Comparison of ENCODE assay signal across 8 cellular contexts in the genomic region with DNA sequence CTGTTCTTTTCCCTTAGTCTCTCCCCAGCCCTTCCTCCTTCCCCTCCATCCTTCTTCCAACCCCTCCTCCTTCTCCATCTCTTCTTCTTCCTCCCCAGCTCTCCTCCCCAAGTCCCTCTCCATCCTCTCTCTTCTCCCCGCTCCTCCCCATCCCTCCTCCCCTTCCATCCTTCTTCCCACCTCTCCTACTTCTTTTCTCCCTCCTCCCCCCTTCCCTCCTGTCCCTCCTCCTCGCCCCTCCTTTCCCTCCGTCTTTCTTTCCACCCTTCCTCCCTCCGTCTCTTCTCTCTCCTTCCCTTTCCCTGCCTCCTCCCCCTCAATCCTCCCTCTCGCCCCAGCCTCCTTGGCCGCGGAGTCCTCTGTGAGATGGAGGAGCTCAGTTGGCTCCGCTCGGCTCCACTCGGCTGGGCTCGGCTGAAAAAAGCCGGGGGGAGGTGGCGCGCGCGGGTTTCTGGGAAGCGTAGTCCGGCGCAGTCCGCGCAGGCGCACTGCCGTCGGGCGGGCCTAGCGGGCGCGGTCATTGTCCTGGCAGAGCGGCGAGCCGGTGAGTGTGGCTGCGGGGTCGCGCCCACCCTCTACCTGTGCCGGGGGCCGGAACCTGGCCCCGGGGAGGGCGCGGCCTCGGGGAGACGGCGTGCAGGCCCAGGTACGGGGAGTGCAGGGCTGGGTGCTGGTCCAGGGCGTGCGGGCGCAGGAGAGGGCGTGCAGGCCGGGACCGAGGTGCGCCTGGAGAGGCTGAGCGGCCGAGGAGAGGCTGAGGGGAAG. TPM values are rescaled to one million over a fixed set of nuclear protein-coding genes. Genes with fewer than 3 reads are reported as not detected.
A peak's percentile ranks its signal among the peaks of the same experiment; 100 is the strongest.
DNase-seq lines count a peak whose midpoint lies in the region; TF ChIP-seq lines count a peak whose summit lies in the region.

TSS of gene ZNF71 (plus strand) at position 520 of the 765 bp plus-strand sequence. CDS start 6,257 bp downstream, outside the sequence.

- no peak within 1 kb of the TSS for H3K23ac ChIP-seq in H9 (ENCODE audit: insufficient read length, low read depth, low read length)

- H4K8ac ChIP-seq in H9 (replicated peaks; ENCODE audit: insufficient read length, low read depth, low read length): no peak within 1 kb of the TSS

- H2AK5ac ChIP-seq in H9 (ENCODE audit: insufficient read length, low read length): no peak within 1 kb of the TSS

- no peak within 1 kb of the TSS for H2BK15ac ChIP-seq in H9 (ENCODE audit: low read depth, low read length)

- TF ChIP-seq CTCF in H9 (conservative IDR thresholded peaks at IDR 0.05) (no peak), osteoblast (IDR thresholded peaks at IDR 0.05; ENCODE audit: extremely low read depth, low read depth, low read length) (no peak), testis (IDR thresholded peaks at IDR 0.05) (peak in 1 of 3 experiments; percentile 5)

- H3K27ac ChIP-seq in H9 (ENCODE audit: insufficient read length, low read depth, low read length) (no peak within 1 kb of the TSS), osteoblast (ENCODE audit: low read depth, low read length) (peak within 1 kb of the TSS; percentile 11), testis (peak within 1 kb of the TSS; percentile 71)

- peak within 1 kb of the TSS; percentile 80 for H4K5ac ChIP-seq in H9 (ENCODE audit: insufficient read length, low read depth, low read length)

- 100% methylated on average over 1 of the region's 52 CpGs for WGBS in H9 (ENCODE audit: extremely low coverage, insufficient read length, low lambda C conversion rate)
- 0% methylated on average over 10 to 52 of the region's 52 CpGs for WGBS in testis, 2 donors

- H3K9me3 Mint-ChIP-seq in H9: peaks cover 50 to 74% of the 10 kb centered on the region in 2 experiments
- peaks cover 14% of the 10 kb centered on the region for H3K9me3 Mint-ChIP-seq in activated naive CD8-positive, alpha-beta T cell (ENCODE audit: low read depth)

- peak within 1 kb of the TSS in 2 of 3 experiments; percentile 86 to 96; a peak in 5 of 7 replicates for H3K27ac Mint-ChIP-seq in H9
- H3K27ac Mint-ChIP-seq in activated naive CD8-positive, alpha-beta T cell: peak within 1 kb of the TSS; percentile 84

- H3K18ac ChIP-seq in H9 (ENCODE audit: insufficient read length, low read depth, low read length): peak within 1 kb of the TSS; percentile 21

- H2BK20ac ChIP-seq in H9 (ENCODE audit: low read depth, low read length, poor library complexity, severe bottlenecking): no peak within 1 kb of the TSS

- TF ChIP-seq POLR2A in testis (IDR thresholded peaks at IDR 0.05): no peak

- H2BK5ac ChIP-seq in H9 (ENCODE audit: insufficient read length, low read length): no peak within 1 kb of the TSS

- H3K4ac ChIP-seq in H9 (ENCODE audit: low read depth, low read length): no peak within 1 kb of the TSS

- intact Hi-C loops in head of caudate nucleus (cut with DNase I) (loop anchor here (10.0 kb wide), 1 partner anchor 70 kb away; no protein-coding TSS in a partner anchor), testis (cut with DNase I; ENCODE audit: low total_unique reads) (no loop called here)

- H3K27me3 ChIP-seq in H9 (ENCODE audit: insufficient read depth, low read length) (no peaks in the 10 kb centered on the region), osteoblast (ENCODE audit: insufficient read depth, low read length) (no peaks in the 10 kb centered on the region), testis (no peaks in the 10 kb centered on the region)

- peaks cover 5% of the 10 kb centered on the region for H3K23me2 ChIP-seq in H9 (ENCODE audit: insufficient read length, low read depth, low read length, poor library complexity, severe bottlenecking)

- H3K4me1 Mint-ChIP-seq in H9: peaks cover 8% of the 10 kb centered on the region in 2 experiments
- H3K4me1 Mint-ChIP-seq in activated naive CD8-positive, alpha-beta T cell (ENCODE audit: low read depth): peaks cover 18% of the 10 kb centered on the region

- peak within 1 kb of the TSS; percentile 63 for H3K9ac ChIP-seq in H9 (ENCODE audit: extremely low read depth, insufficient read length, low read length)

- H4K20me1 ChIP-seq in H9 (ENCODE audit: control insufficient read depth, insufficient read depth, insufficient read length): no peaks in the 10 kb centered on the region
- H4K20me1 ChIP-seq in osteoblast (ENCODE audit: insufficient read depth, low read length): peaks cover 5% of the 10 kb centered on the region

- peaks cover 3% of the 10 kb centered on the region for H3K79me1 ChIP-seq in H9 (ENCODE audit: insufficient read depth, low read depth, low read length, poor library complexity, severe bottlenecking)

- no peaks in the 10 kb centered on the region; the same call in 1 of the 2 replicates for H3K4me1 ChIP-seq in H9 (ENCODE audit: insufficient read depth, low read length)
- H3K4me1 ChIP-seq in osteoblast (ENCODE audit: insufficient read depth, low read length): peaks cover 7% of the 10 kb centered on the region
- peaks cover 5% of the 10 kb centered on the region for H3K4me1 ChIP-seq in testis

- H3K27me3 Mint-ChIP-seq in H9 (ENCODE audit: low read depth): no peaks in the 10 kb centered on the region
- no peaks in the 10 kb centered on the region for H3K27me3 Mint-ChIP-seq in activated naive CD8-positive, alpha-beta T cell

- H3K36me3 Mint-ChIP-seq in H9 (ENCODE audit: insufficient read depth in 1 of 3, low read depth in 3 of 3): peaks cover 15 to 32% (median 29%) of the 10 kb centered on the region in 3 experiments
- H3K36me3 Mint-ChIP-seq in activated naive CD8-positive, alpha-beta T cell: peaks cover 15% of the 10 kb centered on the region

- DNase-seq in EH (ENCODE audit: low read depth) (peak; percentile 88), H9 (peak; percentile 93), NAMALWA (ENCODE audit: low spot score) (peak; percentile 87), SKM-1 (lab: John Stamatoyannopoulos, UW; ENCODE audit: unreplicated experiment) (peak; percentile 28), head of caudate nucleus (peak; percentile 71 to 96 (median 90)), osteoblast (ENCODE audit: insufficient read length, low spot score, missing footprints) (peak; percentile 99), testis (peak; percentile 92)

- no peak within 1 kb of the TSS for H4K91ac ChIP-seq in H9 (ENCODE audit: insufficient read length, low read depth, low read length)

- H2AFZ ChIP-seq in H9 (ENCODE audit: low read length) (no peak within 1 kb of the TSS), osteoblast (ENCODE audit: low read length) (peak within 1 kb of the TSS; percentile 92)

- H3K9me3 ChIP-seq in H9 (ENCODE audit: control insufficient read depth, low read depth, low read length) (peaks cover 5% of the 10 kb centered on the region), osteoblast (ENCODE audit: low read depth, low read length) (no peaks in the 10 kb centered on the region), testis (no peaks in the 10 kb centered on the region)

- H3K4me3 ChIP-seq in osteoblast (ENCODE audit: insufficient read depth, low read length) (peak within 1 kb of the TSS; percentile 96), testis (peak within 1 kb of the TSS; percentile 85 to 88)

- H3T11ph ChIP-seq in H9 (ENCODE audit: low read length): no peak within 1 kb of the TSS

- H3K4me2 ChIP-seq in H9 (ENCODE audit: insufficient read depth, insufficient read length, low read length) (peak within 1 kb of the TSS; percentile 70), osteoblast (ENCODE audit: insufficient read depth, low read length) (peak within 1 kb of the TSS; percentile 97)

- no peak within 1 kb of the TSS for H2BK120ac ChIP-seq in H9 (ENCODE audit: low read depth, low read length, poor library complexity, severe bottlenecking)

- no peak within 1 kb of the TSS for H3K56ac ChIP-seq in H9 (ENCODE audit: insufficient read length, low read depth, low read length)

- peaks cover 2% of the 10 kb centered on the region; the same call in 1 of the 2 replicates for H3K79me2 ChIP-seq in H9 (ENCODE audit: insufficient read depth, low read length)
- peaks cover 35% of the 10 kb centered on the region for H3K79me2 ChIP-seq in osteoblast (ENCODE audit: insufficient read depth, low read length)

- H3K36me3 ChIP-seq in osteoblast (ENCODE audit: insufficient read depth, low read length) (no peaks in the 10 kb centered on the region), testis (ENCODE audit: low read depth, missing control alignments) (no peaks in the 10 kb centered on the region)

- H2BK12ac ChIP-seq in H9 (ENCODE audit: insufficient read length, low read depth, low read length): no peak within 1 kb of the TSS

- H3K4me3 Mint-ChIP-seq in H9: peak within 1 kb of the TSS; percentile 98
- H3K4me3 Mint-ChIP-seq in activated naive CD8-positive, alpha-beta T cell: peak within 1 kb of the TSS; percentile 94

- peak within 1 kb of the TSS; percentile 4; the same call in 1 of the 2 replicates for H3K14ac ChIP-seq in H9 (ENCODE audit: insufficient read depth, low read length)

RNA-seq across cellular contexts. Expression of gene ZNF71, which starts in this region (rescaled TPM):
- total RNA-seq in H9 (2021) (7.2 TPM in 2 replicates), osteoblast (7.2 and 8.5 TPM in 2 replicates), testis (10 to 100 TPM; 18.3 to 19.6 TPM)
- polyA plus RNA-seq in testis (ENCODE audit: insufficient read depth, low read depth, low replicate concordance): 7.2 TPM

Comparison
In these comparisons a context has a peak if more than half of its experiments do, and no peak if none do; other contexts are left out.
1. DNase-seq: peak in every context shown above with its lines; median percentile 99 in osteoblast; 93 in H9; 92 in testis; 90 in head of caudate nucleus; 88 in EH; 87 in NAMALWA; 28 in SKM-1.